10 cellular contexts compared by ENCODE assay signal in genomic region chr20:32474717-32474966, GRCh38.
A peak's percentile ranks its signal among the peaks of the same experiment; 100 is the strongest.
DNase-seq lines count a peak whose midpoint lies in the region; ATAC-seq and TF ChIP-seq lines count a peak whose summit lies in the region.
"Had no signal": no experiment of that assay in that cellular context is flagged by ENCODE, and none has a peak within 500 bp of the region (broad histone marks: within the 10 kb centered on the region; RNA-seq: fewer than 3 reads in every experiment).

No MANE protein-coding gene starts in this region.

- peak overlapping the region in 3 of 10 donors; percentile 27 to 71 (median 30) for H3K4me3 Mint-ChIP-seq in naive thymus-derived CD8-positive, alpha-beta T cell
- H3K4me3 Mint-ChIP-seq: activated CD4-positive, alpha-beta T cell treated with anti-CD3 and anti-CD28 coated beads for 36 hours had no signal

- H3K4me1 ChIP-seq in cardiac muscle cell (ENCODE audit: low read depth) (peaks cover 43% of the 10 kb centered on the region), endocrine pancreas (ENCODE audit: control insufficient read depth, insufficient read depth, low read length) (no peaks in the 10 kb centered on the region), upper lobe of left lung (peaks cover 66 to 89% (median 80%) of the 10 kb centered on the region in 4 donors)

- TF ChIP-seq CTCF in cardiac muscle cell (IDR thresholded peaks at IDR 0.05; ENCODE audit: low read depth, low read length) (no peak), upper lobe of left lung (IDR thresholded peaks at IDR 0.05) (no peak)

- H3K9me3 Mint-ChIP-seq in naive thymus-derived CD8-positive, alpha-beta T cell: no peaks in the 10 kb centered on the region

- no peaks in the 10 kb centered on the region for H3K27me3 Mint-ChIP-seq in naive thymus-derived CD8-positive, alpha-beta T cell
- H3K27me3 Mint-ChIP-seq: activated CD4-positive, alpha-beta T cell treated with anti-CD3 and anti-CD28 coated beads for 36 hours had no signal

- POLR2A ChIA-PET in naive thymus-derived CD8-positive, alpha-beta T cell (lab: Charles Lee): interaction anchor here (1.2 to 2.5 kb wide), 2 partner anchors 9 to 11 kb away, joined by 3 to 8 read pairs; no protein-coding TSS in a partner anchor

- 7 to 8% methylated on average over 6 to 8 of the region's 8 CpGs for WGBS in upper lobe of left lung, 2 donors

- H3K27ac Mint-ChIP-seq in naive thymus-derived CD8-positive, alpha-beta T cell: peak overlapping the region in 6 of 10 donors; percentile 26 to 74 (median 64)
- H3K27ac Mint-ChIP-seq: activated CD4-positive, alpha-beta T cell treated with anti-CD3 and anti-CD28 coated beads for 36 hours had no signal

- H3K9ac ChIP-seq in endocrine pancreas (ENCODE audit: control insufficient read depth, insufficient read depth, low read length): peak overlapping the region; percentile 58

- H3K4me1 Mint-ChIP-seq in naive thymus-derived CD8-positive, alpha-beta T cell: peaks cover 39 to 64% (median 55%) of the 10 kb centered on the region in 4 donors

- H3K4me3 ChIP-seq in cardiac muscle cell (no peak overlapping the region), endocrine pancreas (ENCODE audit: control insufficient read depth, insufficient read depth, low read length) (no peak overlapping the region), upper lobe of left lung (peak overlapping the region in 3 of 4 donors; percentile 26 to 39 (median 37))
- H3K4me3 ChIP-seq: GM12878 had no signal

- TF ChIP-seq EP300 in upper lobe of left lung (IDR thresholded peaks at IDR 0.05): no peak

- H3K36me3 ChIP-seq in cardiac muscle cell: no peaks in the 10 kb centered on the region
- no peaks in the 10 kb centered on the region for H3K36me3 ChIP-seq in endocrine pancreas (ENCODE audit: control insufficient read depth, insufficient read depth, low read length)
- H3K36me3 ChIP-seq in upper lobe of left lung: peaks cover 0 to 13% (median 7%) of the 10 kb centered on the region in 4 donors

- intact Hi-C loops in left ventricle myocardium superior (cut with micrococcal nuclease): no loop called here

- DNase-seq in cardiac muscle cell (ENCODE audit: low read depth in 1 of 2, low spot score in 1 of 2) (no peak), left ventricle myocardium superior (no peak), upper lobe of left lung (no peak), NCI-H2081 treated with DMSO at 0.1 percent for 48 hours (lab: John Stamatoyannopoulos, UW) (no peak)
- DNase-seq in naive thymus-derived CD8-positive, alpha-beta T cell: peak in 1 of 10 donors; percentile 41
- DNase-seq in stimulated activated CD4-positive, alpha-beta T cell treated with anti-CD3 and anti-CD28 coated beads, Interleukin-12 subunit alpha, Interleukin-12 subunit beta, amount 100 ng/mL, for 4 hours: no peak
- DNase-seq in effector CD4-positive, alpha-beta T cell: no peak
- DNase-seq: activated CD4-positive, alpha-beta T cell treated with anti-CD3 and anti-CD28 coated beads for 36 hours had no signal

- H3K9me3 ChIP-seq in cardiac muscle cell (ENCODE audit: low read depth) (no peaks in the 10 kb centered on the region), endocrine pancreas (ENCODE audit: control insufficient read depth, low read length) (no peaks in the 10 kb centered on the region), upper lobe of left lung (no peaks in the 10 kb centered on the region)

- H3K27me3 ChIP-seq in cardiac muscle cell: no peaks in the 10 kb centered on the region
- H3K27me3 ChIP-seq in endocrine pancreas (ENCODE audit: control insufficient read depth, insufficient read depth, low read length): no peaks in the 10 kb centered on the region
- no peaks in the 10 kb centered on the region for H3K27me3 ChIP-seq in upper lobe of left lung

- peak overlapping the region; percentile 97 for H3K27ac ChIP-seq in cardiac muscle cell
- peak overlapping the region; percentile 82 to 91 (median 86) for H3K27ac ChIP-seq in upper lobe of left lung

- TF ChIP-seq POLR2A in upper lobe of left lung (IDR thresholded peaks at IDR 0.05): no peak

- H3K36me3 Mint-ChIP-seq in naive thymus-derived CD8-positive, alpha-beta T cell: peaks cover 0 to 18% (median 2%) of the 10 kb centered on the region in 3 donors

- ATAC-seq in left ventricle myocardium superior (no peak), upper lobe of left lung (ENCODE audit: low FRiP score in 2 of 2) (no peak)
- ATAC-seq in naive thymus-derived CD8-positive, alpha-beta T cell: no peak

Comparison
In these comparisons a context has a peak if more than half of its experiments do, and no peak if none do; other contexts are left out.
1. H3K4me3 ChIP-seq: peak in upper lobe of left lung (3 of 4); none in cardiac muscle cell (single experiment) and endocrine pancreas (single experiment).